30 cellular contexts compared by ENCODE assay signal in the genomic region with DNA sequence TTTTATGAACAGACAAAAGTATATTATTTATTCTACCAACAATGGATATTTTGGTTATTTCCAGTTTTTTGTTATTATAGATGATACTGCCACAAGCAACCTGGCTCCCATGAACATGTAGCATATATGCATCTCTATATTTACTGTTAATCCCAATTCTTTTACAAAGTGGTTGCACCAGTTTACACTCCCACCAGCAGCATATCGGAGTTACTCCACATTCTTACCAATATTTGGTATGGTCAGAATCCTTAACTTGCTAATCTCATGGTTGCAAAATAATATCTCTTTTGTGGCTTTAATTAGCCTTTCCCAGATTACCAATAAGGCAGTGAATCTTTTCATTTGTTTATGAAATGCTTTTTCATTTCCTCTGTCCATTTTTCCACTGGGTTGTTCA.
"Had no signal": no experiment of that assay in that cellular context is flagged by ENCODE, and none has a peak within 500 bp of the region (broad histone marks: within the 10 kb centered on the region; RNA-seq: fewer than 3 reads in every experiment).

No MANE protein-coding gene starts in this region.

- H3K4me1 Mint-ChIP-seq: activated B cell treated with CpG ODN at 0.5 μM for 24 hours; activated naive CD4-positive, alpha-beta T cell treated with anti-CD3 and anti-CD28 coated beads, Interleukin-2, amount 10 ng/mL, durations not matched to agents 7 days and 5 days; central memory CD8-positive, alpha-beta T cell; endodermal cell; T-helper 17 cell had no signal

- ATAC-seq: gastroesophageal sphincter, SK-N-SH treated with all-trans-retinoic acid at 6 μM for 48 hours, T-helper 17 cell had no signal

- H3K4me3 ChIP-seq: coronary artery, dorsolateral prefrontal cortex, esophagus muscularis mucosa, gastroesophageal sphincter had no signal

- H3K9me3 ChIP-seq: esophagus muscularis mucosa, gastroesophageal sphincter had no signal

- H3K4me3 Mint-ChIP-seq: activated B cell treated with CpG ODN at 0.5 μM for 24 hours; activated CD8-positive, alpha-beta T cell treated with anti-CD3 and anti-CD28 coated beads for 36 hours; activated naive CD4-positive, alpha-beta T cell treated with anti-CD3 and anti-CD28 coated beads, Interleukin-2, amount 10 ng/mL, durations not matched to agents 7 days and 5 days; activated naive CD8-positive, alpha-beta T cell treated with anti-CD3 and anti-CD28 coated beads, Interleukin-2, amount 10 ng/mL, durations not matched to agents 7 days and 5 days; activated T-cell treated with anti-CD3 and anti-CD28 coated beads, Interleukin-2, amount 50 U/mL, for 4 hours; activated T-helper 1 cell treated with anti-CD3 and anti-CD28 coated beads, Interleukin-12 subunit alpha, Interleukin-12 subunit beta, Interleukin-2, Interleukin-4 antibody, amounts not matched to agents 30 ng/mL and 10 ng/mL and 1 ng/mL, durations not matched to agents 14 hours and 24 hours and 36 hours; central memory CD8-positive, alpha-beta T cell; dendritic cell treated with granulocyte-macrophage colony-stimulating factor and Interleukin-4, amounts not matched to agents 40 ng/mL and 50 ng/mL, for 4 days; endodermal cell; T-helper 17 cell; T-helper 2 cell treated with Interferon-gamma antibody and Interleukin-4, amounts not matched to agents 5 μg/mL and 100 μg/mL, for 36 hours had no signal

- H3K36me3 Mint-ChIP-seq: activated naive CD4-positive, alpha-beta T cell treated with anti-CD3 and anti-CD28 coated beads, Interleukin-2, amount 10 ng/mL, durations not matched to agents 7 days and 5 days had no signal

- H3K27me3 Mint-ChIP-seq: dendritic cell treated with granulocyte-macrophage colony-stimulating factor and Interleukin-4, amounts not matched to agents 40 ng/mL and 50 ng/mL, for 4 days had no signal

- H3K27me3 ChIP-seq: brain microvascular endothelial cell, dorsolateral prefrontal cortex, esophagus muscularis mucosa, gastroesophageal sphincter had no signal

- H3K4me1 ChIP-seq: esophagus muscularis mucosa, gastroesophageal sphincter had no signal

- DNase-seq: activated B cell treated with CpG ODN at 0.5 μM for 24 hours; activated CD4-positive, alpha-beta T cell treated with anti-CD3 and anti-CD28 coated beads for 48 hours; activated CD4-positive, alpha-beta T cell treated with anti-CD3 and anti-CD28 coated beads, Interleukin-2, amount 50 U/mL, for 4 hours; activated CD8-positive, alpha-beta memory T cell treated with anti-CD3 and anti-CD28 coated beads for 24 hours; activated CD8-positive, alpha-beta T cell treated with anti-CD3 and anti-CD28 coated beads for 36 hours; activated gamma-delta T cell; activated naive CD4-positive, alpha-beta T cell; activated naive CD4-positive, alpha-beta T cell treated with anti-CD3 and anti-CD28 coated beads, Interleukin-2, amount 10 ng/mL, durations not matched to agents 7 days and 5 days; activated naive CD8-positive, alpha-beta T cell treated with anti-CD3 and anti-CD28 coated beads, Interleukin-2, amount 10 ng/mL, durations not matched to agents 7 days and 5 days; activated T-cell treated with anti-CD3 and anti-CD28 coated beads, Interleukin-2, amount 50 U/mL, for 4 hours; amniotic stem cell; anterior cingulate cortex; brain microvascular endothelial cell; dorsolateral prefrontal cortex; effector memory CD4-positive, alpha-beta T cell; endodermal cell; erythroblast; foreskin melanocyte; T-helper 1 cell; T-helper 17 cell; T1000; WERI-Rb-1 had no signal

- H3K36me3 ChIP-seq: brain microvascular endothelial cell, esophagus muscularis mucosa, gastroesophageal sphincter, WERI-Rb-1 had no signal

- H3K9me3 Mint-ChIP-seq: activated B cell treated with CpG ODN at 0.5 μM for 24 hours; activated naive CD4-positive, alpha-beta T cell treated with anti-CD3 and anti-CD28 coated beads, Interleukin-2, amount 10 ng/mL, durations not matched to agents 7 days and 5 days; central memory CD8-positive, alpha-beta T cell; endodermal cell had no signal

- H3K27ac ChIP-seq: brain microvascular endothelial cell, coronary artery, dorsolateral prefrontal cortex, esophagus muscularis mucosa, gastroesophageal sphincter, WERI-Rb-1 had no signal

- H3K27ac Mint-ChIP-seq: activated B cell treated with CpG ODN at 0.5 μM for 24 hours; activated naive CD4-positive, alpha-beta T cell treated with anti-CD3 and anti-CD28 coated beads, Interleukin-2, amount 10 ng/mL, durations not matched to agents 7 days and 5 days; activated naive CD8-positive, alpha-beta T cell treated with anti-CD3 and anti-CD28 coated beads, Interleukin-2, amount 10 ng/mL, durations not matched to agents 7 days and 5 days; dendritic cell treated with granulocyte-macrophage colony-stimulating factor and Interleukin-4, amounts not matched to agents 40 ng/mL and 50 ng/mL, for 4 days; endodermal cell; T-helper 17 cell; T-helper 2 cell treated with Interferon-gamma antibody and Interleukin-4, amounts not matched to agents 5 μg/mL and 100 μg/mL, for 36 hours had no signal
